In the genomic region with DNA sequence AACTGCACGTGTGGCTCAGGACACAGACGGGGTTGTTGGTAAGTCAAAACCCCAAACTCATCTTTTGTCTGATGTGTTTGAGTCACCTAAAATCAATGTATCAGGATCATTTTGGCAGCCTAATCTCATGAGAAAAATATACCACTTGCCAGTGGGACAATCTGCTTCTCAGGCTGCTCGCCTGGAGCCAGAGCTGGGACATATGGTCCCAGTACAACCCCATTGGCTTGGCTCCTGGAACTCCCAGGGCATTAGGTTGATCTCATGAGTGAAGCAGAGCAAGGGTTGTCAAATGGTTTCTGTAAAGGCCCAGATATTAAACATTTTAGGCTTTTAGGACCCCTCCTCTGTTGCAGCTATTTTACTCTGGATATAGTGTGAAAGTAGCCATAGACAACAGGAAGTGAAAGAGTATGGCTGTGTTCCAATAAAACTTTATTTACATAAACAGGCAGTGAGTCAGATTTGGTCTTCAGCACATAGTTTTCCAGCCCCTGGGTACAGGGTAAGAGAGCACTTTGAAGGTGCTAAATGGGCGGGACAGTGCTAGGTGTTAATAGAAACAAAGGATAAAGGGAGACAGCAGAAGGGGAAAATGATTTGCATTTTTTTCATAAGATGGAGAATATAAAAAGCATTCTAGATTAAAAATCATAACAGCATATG, we compare ENCODE assay signal across 1 cellular context.
TF ChIP-seq lines count a peak whose summit lies in the region.

No MANE protein-coding gene starts in this region.

TF ChIP-seq in IMR-90, 13 proteins besides CTCF, POLR2A, EP300 and RAD21:
- TF ChIP-seq SMC3 (IDR thresholded peaks at IDR 0.05; ENCODE audit: low read depth, low read length) (no peak), MXI1 (IDR thresholded peaks at IDR 0.05; ENCODE audit: borderline replicate concordance, low read depth, low read length) (no peak), CEBPB (IDR thresholded peaks at IDR 0.05; ENCODE audit: low read depth, low read length) (no peak), RCOR1 (IDR thresholded peaks at IDR 0.05; ENCODE audit: insufficient replicate concordance, low read length) (no peak), NFE2L2 (IDR thresholded peaks at IDR 0.05; ENCODE audit: low read depth, low read length) (no peak), RFX5 (IDR thresholded peaks at IDR 0.05; ENCODE audit: low read depth, low read length) (no peak), CHD1 (IDR thresholded peaks at IDR 0.05; ENCODE audit: low read depth, low read length) (no peak), FOS (IDR thresholded peaks at IDR 0.05; ENCODE audit: low read depth, low read length) (no peak), MAZ (IDR thresholded peaks at IDR 0.05; ENCODE audit: borderline replicate concordance, low read depth, low read length) (no peak), MAFK (IDR thresholded peaks at IDR 0.05; ENCODE audit: low read depth, low read length) (no peak), BHLHE40 (IDR thresholded peaks at IDR 0.05; ENCODE audit: low read depth, low read length) (no peak)
- TF ChIP-seq, protein P1, sequence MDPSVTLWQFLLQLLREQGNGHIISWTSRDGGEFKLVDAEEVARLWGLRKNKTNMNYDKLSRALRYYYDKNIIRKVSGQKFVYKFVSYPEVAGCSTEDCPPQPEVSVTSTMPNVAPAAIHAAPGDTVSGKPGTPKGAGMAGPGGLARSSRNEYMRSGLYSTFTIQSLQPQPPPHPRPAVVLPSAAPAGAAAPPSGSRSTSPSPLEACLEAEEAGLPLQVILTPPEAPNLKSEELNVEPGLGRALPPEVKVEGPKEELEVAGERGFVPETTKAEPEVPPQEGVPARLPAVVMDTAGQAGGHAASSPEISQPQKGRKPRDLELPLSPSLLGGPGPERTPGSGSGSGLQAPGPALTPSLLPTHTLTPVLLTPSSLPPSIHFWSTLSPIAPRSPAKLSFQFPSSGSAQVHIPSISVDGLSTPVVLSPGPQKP (IDR thresholded peaks at IDR 0.05; ENCODE audit: borderline replicate concordance, low read depth, low read length): no peak
- TF ChIP-seq, protein P2, sequence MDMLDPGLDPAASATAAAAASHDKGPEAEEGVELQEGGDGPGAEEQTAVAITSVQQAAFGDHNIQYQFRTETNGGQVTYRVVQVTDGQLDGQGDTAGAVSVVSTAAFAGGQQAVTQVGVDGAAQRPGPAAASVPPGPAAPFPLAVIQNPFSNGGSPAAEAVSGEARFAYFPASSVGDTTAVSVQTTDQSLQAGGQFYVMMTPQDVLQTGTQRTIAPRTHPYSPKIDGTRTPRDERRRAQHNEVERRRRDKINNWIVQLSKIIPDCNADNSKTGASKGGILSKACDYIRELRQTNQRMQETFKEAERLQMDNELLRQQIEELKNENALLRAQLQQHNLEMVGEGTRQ (IDR thresholded peaks at IDR 0.05; ENCODE audit: low read depth, low read length): no peak
